In genomic region chr7:137816696-137817320, GRCh38 we compare ENCODE assay signal across 11 cellular contexts. TPM values are rescaled to one million over a fixed set of nuclear protein-coding genes. Genes with fewer than 3 reads are reported as not detected.
A peak's percentile ranks its signal among the peaks of the same experiment; 100 is the strongest.
DNase-seq lines count a peak whose midpoint lies in the region; TF ChIP-seq lines count a peak whose summit lies in the region.
"Had no signal": no experiment of that assay in that cellular context is flagged by ENCODE, and none has a peak within 500 bp of the region (broad histone marks: within the 10 kb centered on the region; RNA-seq: fewer than 3 reads in every experiment).

No MANE protein-coding gene starts in this region.

- H3K4me3 ChIP-seq in mammary epithelial cell (replicated peaks in 1 of 3; ENCODE audit: insufficient read depth in 1 of 3, low read depth in 2 of 3, low read length in 3 of 3) (no peak overlapping the region), smooth muscle cell (no peak overlapping the region)
- H3K4me3 ChIP-seq: prostate gland had no signal

- no peak overlapping the region for H3K27ac Mint-ChIP-seq in MCF 10A (ENCODE audit: low read depth, unreplicated experiment)
- H3K27ac Mint-ChIP-seq in activated T-helper 1 cell treated with anti-CD3 and anti-CD28 coated beads, Interleukin-12 subunit alpha, Interleukin-12 subunit beta, Interleukin-2, Interleukin-4 antibody, amounts not matched to agents 30 ng/mL and 10 ng/mL and 1 ng/mL, durations not matched to agents 14 hours and 24 hours and 36 hours = no peak overlapping the region
- no peak overlapping the region for H3K27ac Mint-ChIP-seq in progenitor cell of endocrine pancreas
- H3K27ac Mint-ChIP-seq: dendritic cell treated with granulocyte-macrophage colony-stimulating factor and Interleukin-4, amounts not matched to agents 40 ng/mL and 50 ng/mL, for 4 days; T-cell had no signal

- POLR2A ChIA-PET in MCF 10A (lab: Yijun Ruan, JAX) = no interaction called here

- in situ Hi-C loops in mammary epithelial cell (cut with MboI; ENCODE audit: low sequenced_read_pairs in 2 of 2) = no loop called here

- TF ChIP-seq CTCF in MCF 10A (IDR thresholded peaks at IDR 0.05; ENCODE audit: unreplicated experiment) = no peak
- peak in 1 of 2 donors; percentile 58 for TF ChIP-seq CTCF in mammary epithelial cell (conservative IDR thresholded peaks at IDR 0.05 in 1 of 2, IDR thresholded peaks at IDR 0.05 in 1 of 2; ENCODE audit: extremely low read depth in 1 of 2, insufficient read depth in 1 of 2, low read depth in 1 of 2, low read length in 2 of 2)
- TF ChIP-seq CTCF in smooth muscle cell (IDR thresholded peaks at IDR 0.05; ENCODE audit: borderline replicate concordance, insufficient read depth, poor library complexity, severe bottlenecking) = peak; percentile 19
- TF ChIP-seq CTCF in progenitor cell of endocrine pancreas (IDR thresholded peaks at IDR 0.05; ENCODE audit: unreplicated experiment) = no peak

- 59% methylated on average over 5 of the region's 5 CpGs for WGBS in mammary epithelial cell (ENCODE audit: low coverage, missing lambda C conversion rate)
- WGBS in smooth muscle cell (ENCODE audit: low lambda C conversion rate) = 65% methylated on average over 5 of the region's 5 CpGs

- intact Hi-C loops in MCF 10A (cut with micrococcal nuclease) (loop anchor here (1.0 to 2.0 kb wide), 3 partner anchors 82 to 192 kb away; no protein-coding TSS in a partner anchor), mammary epithelial cell (cut with micrococcal nuclease) (loop anchor here (1.0 to 5.0 kb wide), 4 partner anchors 65 to 192 kb away; no protein-coding TSS in a partner anchor)
- intact Hi-C loops in activated T-helper 1 cell treated with anti-CD3 and anti-CD28 coated beads, Interleukin-12 subunit alpha, Interleukin-12 subunit beta, Interleukin-2, Interleukin-4 antibody, amounts not matched to agents 30 ng/mL and 10 ng/mL and 1 ng/mL, durations not matched to agents 14 hours and 24 hours and 36 hours (cut with micrococcal nuclease) = loop anchor here (1.0 to 2.0 kb wide), 2 partner anchors 82 to 192 kb away; no protein-coding TSS in a partner anchor

- CTCF ChIA-PET in MCF 10A (lab: Yijun Ruan, JAX) = interaction anchor here (0.7 to 0.9 kb wide), 2 partner anchors 38 to 161 kb away, joined by 4 read pairs; no protein-coding TSS in a partner anchor
- CTCF ChIA-PET in mammary epithelial cell (lab: Charles Lee; ENCODE audit: low non-redundant PET) = interaction anchor here (0.7 kb wide), 1 partner anchor 192 kb away, joined by 3 read pairs; no protein-coding TSS in a partner anchor

- no peaks in the 10 kb centered on the region for H3K9me3 ChIP-seq in mammary epithelial cell (replicated peaks; ENCODE audit: insufficient read depth, low read length)
- no peaks in the 10 kb centered on the region for H3K9me3 ChIP-seq in smooth muscle cell (replicated peaks; ENCODE audit: low read depth)
- H3K9me3 ChIP-seq: prostate gland had no signal

- H3K4me2 ChIP-seq in mammary epithelial cell (ENCODE audit: insufficient read depth, low read depth, low read length) (no peak overlapping the region), smooth muscle cell (no peak overlapping the region)

- DNase-seq in MCF 10A (ENCODE audit: unreplicated experiment) (peak; percentile 17), mammary epithelial cell (no peak), OCI-M1 (lab: John Stamatoyannopoulos, UW) (peak; percentile 49), erythroblast (lab: John Stamatoyannopoulos, UW) (peak; percentile 5 to 18), smooth muscle cell (lab: John Stamatoyannopoulos, UW; ENCODE audit: unreplicated experiment) (no peak), progenitor cell of endocrine pancreas (ENCODE audit: low spot score, unreplicated experiment) (no peak), NCI-H82 treated with DMSO at 0.1 percent for 48 hours (lab: John Stamatoyannopoulos, UW; ENCODE audit: unreplicated experiment) (no peak)
- DNase-seq in activated T-helper 1 cell treated with anti-CD3 and anti-CD28 coated beads, Interleukin-12 subunit alpha, Interleukin-12 subunit beta, Interleukin-2, Interleukin-4 antibody, amounts not matched to agents 30 ng/mL and 10 ng/mL and 1 ng/mL, durations not matched to agents 14 hours and 24 hours and 36 hours (ENCODE audit: low spot score) = no peak
- DNase-seq: T-cell had no signal

- H3K4me3 Mint-ChIP-seq in MCF 10A (ENCODE audit: unreplicated experiment) (no peak overlapping the region), progenitor cell of endocrine pancreas (ENCODE audit: low read depth) (no peak overlapping the region)
- no peak overlapping the region for H3K4me3 Mint-ChIP-seq in activated T-helper 1 cell treated with anti-CD3 and anti-CD28 coated beads, Interleukin-12 subunit alpha, Interleukin-12 subunit beta, Interleukin-2, Interleukin-4 antibody, amounts not matched to agents 30 ng/mL and 10 ng/mL and 1 ng/mL, durations not matched to agents 14 hours and 24 hours and 36 hours
- H3K4me3 Mint-ChIP-seq: dendritic cell treated with granulocyte-macrophage colony-stimulating factor and Interleukin-4, amounts not matched to agents 40 ng/mL and 50 ng/mL, for 4 days; T-cell had no signal

- H3K4me1 Mint-ChIP-seq in MCF 10A (ENCODE audit: insufficient read depth, unreplicated experiment) (no peaks in the 10 kb centered on the region), progenitor cell of endocrine pancreas (ENCODE audit: low read depth) (no peaks in the 10 kb centered on the region)
- H3K4me1 Mint-ChIP-seq in activated T-helper 1 cell treated with anti-CD3 and anti-CD28 coated beads, Interleukin-12 subunit alpha, Interleukin-12 subunit beta, Interleukin-2, Interleukin-4 antibody, amounts not matched to agents 30 ng/mL and 10 ng/mL and 1 ng/mL, durations not matched to agents 14 hours and 24 hours and 36 hours (ENCODE audit: low read depth) = no peaks in the 10 kb centered on the region
- H3K4me1 Mint-ChIP-seq: T-cell had no signal

- H3K79me2 ChIP-seq in mammary epithelial cell (ENCODE audit: insufficient read depth, low read length) (no peaks in the 10 kb centered on the region), smooth muscle cell (ENCODE audit: low read depth) (no peaks in the 10 kb centered on the region)

- H2AFZ ChIP-seq in mammary epithelial cell (ENCODE audit: low read depth, low read length) (no peak overlapping the region), smooth muscle cell (ENCODE audit: low read depth) (no peak overlapping the region)

- H3K27me3 Mint-ChIP-seq in MCF 10A (ENCODE audit: insufficient read depth, unreplicated experiment) = no peaks in the 10 kb centered on the region
- no peaks in the 10 kb centered on the region for H3K27me3 Mint-ChIP-seq in activated T-helper 1 cell treated with anti-CD3 and anti-CD28 coated beads, Interleukin-12 subunit alpha, Interleukin-12 subunit beta, Interleukin-2, Interleukin-4 antibody, amounts not matched to agents 30 ng/mL and 10 ng/mL and 1 ng/mL, durations not matched to agents 14 hours and 24 hours and 36 hours (ENCODE audit: insufficient read depth)
- H3K27me3 Mint-ChIP-seq in progenitor cell of endocrine pancreas = peaks cover 18% of the 10 kb centered on the region

- H3K4me1 ChIP-seq in mammary epithelial cell (ENCODE audit: insufficient read depth, low read length) (no peaks in the 10 kb centered on the region), smooth muscle cell (ENCODE audit: low read depth) (peaks cover 24% of the 10 kb centered on the region)
- H3K4me1 ChIP-seq: prostate gland had no signal

- H3K9me3 Mint-ChIP-seq in MCF 10A (ENCODE audit: unreplicated experiment) (no peaks in the 10 kb centered on the region), progenitor cell of endocrine pancreas (ENCODE audit: low read depth) (no peaks in the 10 kb centered on the region)
- no peaks in the 10 kb centered on the region for H3K9me3 Mint-ChIP-seq in activated T-helper 1 cell treated with anti-CD3 and anti-CD28 coated beads, Interleukin-12 subunit alpha, Interleukin-12 subunit beta, Interleukin-2, Interleukin-4 antibody, amounts not matched to agents 30 ng/mL and 10 ng/mL and 1 ng/mL, durations not matched to agents 14 hours and 24 hours and 36 hours
- H3K9me3 Mint-ChIP-seq: dendritic cell treated with granulocyte-macrophage colony-stimulating factor and Interleukin-4, amounts not matched to agents 40 ng/mL and 50 ng/mL, for 4 days; T-cell had no signal

- no peaks in the 10 kb centered on the region for H3F3A ChIP-seq in smooth muscle cell (ENCODE audit: low read depth)

- H3K36me3 ChIP-seq in mammary epithelial cell (ENCODE audit: insufficient read depth, low read length) = no peaks in the 10 kb centered on the region
- H3K36me3 ChIP-seq in smooth muscle cell (ENCODE audit: low read depth) = no peaks in the 10 kb centered on the region
- H3K36me3 ChIP-seq: prostate gland had no signal

- H3K36me3 Mint-ChIP-seq in MCF 10A (ENCODE audit: insufficient read depth, unreplicated experiment) (no peaks in the 10 kb centered on the region), progenitor cell of endocrine pancreas (ENCODE audit: insufficient read depth) (no peaks in the 10 kb centered on the region)
- H3K36me3 Mint-ChIP-seq in activated T-helper 1 cell treated with anti-CD3 and anti-CD28 coated beads, Interleukin-12 subunit alpha, Interleukin-12 subunit beta, Interleukin-2, Interleukin-4 antibody, amounts not matched to agents 30 ng/mL and 10 ng/mL and 1 ng/mL, durations not matched to agents 14 hours and 24 hours and 36 hours (ENCODE audit: low read depth) = no peaks in the 10 kb centered on the region
- H3K36me3 Mint-ChIP-seq: T-cell had no signal

- H3K27ac ChIP-seq in mammary epithelial cell (ENCODE audit: insufficient read depth, low read depth, low read length) = no peak overlapping the region
- no peak overlapping the region for H3K27ac ChIP-seq in smooth muscle cell (ENCODE audit: low read depth)
- H3K27ac ChIP-seq: prostate gland had no signal

- H3K9ac ChIP-seq in mammary epithelial cell (ENCODE audit: insufficient read depth, low read length) = no peak overlapping the region
- no peak overlapping the region for H3K9ac ChIP-seq in smooth muscle cell (ENCODE audit: low read depth)

- TF ChIP-seq POLR2A in erythroblast (IDR thresholded peaks at IDR 0.05; ENCODE audit: low read length) = no peak

- no peaks in the 10 kb centered on the region for H4K20me1 ChIP-seq in mammary epithelial cell (ENCODE audit: insufficient read depth, low read length)
- H4K20me1 ChIP-seq in smooth muscle cell (ENCODE audit: low read depth) = no peaks in the 10 kb centered on the region

- H3K27me3 ChIP-seq in mammary epithelial cell (ENCODE audit: insufficient read depth, low read length) (no peaks in the 10 kb centered on the region), smooth muscle cell (ENCODE audit: low read depth) (no peaks in the 10 kb centered on the region)

- dilution Hi-C loops in mammary epithelial cell (cut with HindIII; ENCODE audit: low sequenced_read_pairs) = no loop called here

- BruUV-seq in MCF 10A (replicated peaks; lab: Mats Ljungman, UMichigan) = no TSS peak
- no TSS peak for BruUV-seq in mammary epithelial cell (replicated peaks; lab: Mats Ljungman, UMichigan)

RNA-seq across cellular contexts. Expression of gene DGKI, which starts 30.0 kb away (rescaled TPM):
- total RNA-seq in MCF 10A (2022) (1.4 and 1.7 TPM in 2 replicates), mammary epithelial cell (1 to 10 TPM in 1 of 2 donors, under 1 TPM in 1; 0.35 to 1.5 TPM), smooth muscle cell (3.5 and 6.2 TPM in 2 replicates), progenitor cell of endocrine pancreas (0.41 and 0.91 TPM in 2 replicates)
- polyA plus RNA-seq in mammary epithelial cell (0.03 TPM), smooth muscle cell (1.6 and 2.5 TPM in 2 replicates)
- not detected for polyA minus RNA-seq in mammary epithelial cell
- total RNA-seq in activated T-helper 1 cell treated with anti-CD3 and anti-CD28 coated beads, Interleukin-12 subunit alpha, Interleukin-12 subunit beta, Interleukin-2, Interleukin-4 antibody, amounts not matched to agents 30 ng/mL and 10 ng/mL and 1 ng/mL, durations not matched to agents 14 hours and 24 hours and 36 hours = 27.3 and 30.2 TPM in 2 replicates
- total RNA-seq: T-cell had no signal

Comparison
In these comparisons a context has a peak if more than half of its experiments do, and no peak if none do; other contexts are left out.
1. DNase-seq: peak in MCF 10A (single experiment), OCI-M1 (single experiment) and erythroblast (2 of 2); none in mammary epithelial cell (single experiment), smooth muscle cell (single experiment), activated T-helper 1 cell treated with anti-CD3 and anti-CD28 coated beads, Interleukin-12 subunit alpha, Interleukin-12 subunit beta, Interleukin-2, Interleukin-4 antibody, amounts not matched to agents 30 ng/mL and 10 ng/mL and 1 ng/mL, durations not matched to agents 14 hours and 24 hours and 36 hours (single experiment), progenitor cell of endocrine pancreas (single experiment) and NCI-H82 treated with DMSO at 0.1 percent for 48 hours (single experiment).